In the genomic region with DNA sequence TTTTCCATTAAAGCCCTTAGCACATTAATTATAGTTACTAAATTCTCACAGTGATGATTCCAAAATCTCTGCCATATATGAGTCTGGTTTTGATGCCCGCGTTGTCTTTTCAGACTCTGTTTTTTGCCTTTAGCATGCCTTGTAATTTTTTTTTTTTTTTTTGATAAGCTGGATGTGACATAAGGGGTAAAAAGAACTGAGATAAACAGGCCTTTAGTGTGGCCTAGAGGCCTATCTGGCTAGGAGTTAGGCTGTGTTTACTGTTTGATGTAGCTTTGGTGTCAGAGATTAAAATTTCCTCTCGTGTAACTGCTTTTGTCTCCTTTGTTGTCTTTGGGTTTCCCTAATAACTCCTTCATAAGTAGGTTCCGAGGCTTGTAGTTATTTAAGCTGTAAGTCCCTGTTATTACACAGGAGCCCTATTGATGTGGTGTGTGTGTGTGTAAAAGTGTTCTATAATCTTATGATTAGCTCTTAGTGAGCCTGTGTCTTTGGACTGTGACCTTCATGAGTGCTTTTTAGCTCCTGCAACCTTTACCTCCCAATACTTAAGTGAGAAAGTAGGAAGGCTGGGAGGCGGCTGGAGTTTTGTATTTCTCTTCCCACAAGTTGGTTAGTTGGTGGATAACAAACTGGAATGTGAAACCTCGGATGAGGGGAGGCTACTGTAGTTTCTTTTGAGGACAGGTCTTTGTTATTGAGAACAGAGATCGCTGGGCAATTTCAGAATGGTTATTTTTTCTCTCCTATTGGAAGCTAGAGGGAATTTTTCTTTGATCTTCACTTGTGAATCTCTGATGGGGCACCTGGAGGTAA, we compare ENCODE assay signal across 13 cellular contexts. TPM values are rescaled to one million over a fixed set of nuclear protein-coding genes. Genes with fewer than 3 reads are reported as not detected.
DNase-seq lines count a peak whose midpoint lies in the region; ATAC-seq and TF ChIP-seq lines count a peak whose summit lies in the region.
"Had no signal": no experiment of that assay in that cellular context is flagged by ENCODE, and none has a peak within 500 bp of the region (broad histone marks: within the 10 kb centered on the region; RNA-seq: fewer than 3 reads in every experiment).

No MANE protein-coding gene starts in this region.

- no peaks in the 10 kb centered on the region for H3K9me3 Mint-ChIP-seq in endodermal cell
- no peaks in the 10 kb centered on the region for H3K9me3 Mint-ChIP-seq in naive thymus-derived CD8-positive, alpha-beta T cell
- H3K9me3 Mint-ChIP-seq: activated B cell treated with CpG ODN at 0.5 μM for 24 hours; stimulated activated naive CD8-positive, alpha-beta T cell treated with anti-CD3 and anti-CD28 coated beads, Interleukin-15, Interleukin-2, amounts not matched to agents 100 ng/mL and 50 ng/mL, for 24 hours had no signal

- peak; percentile 80 to 87 for ATAC-seq in naive thymus-derived CD8-positive, alpha-beta T cell
- ATAC-seq in GM18867 (IDR thresholded peaks at IDR 0.05; ENCODE audit: unreplicated experiment), result no peak

- no peaks in the 10 kb centered on the region for H3K36me3 ChIP-seq in HAP-1 (replicated peaks)
- no peaks in the 10 kb centered on the region for H3K36me3 ChIP-seq in endodermal cell (ENCODE audit: control insufficient read depth, insufficient read depth, low read length)

- H3K9me3 ChIP-seq in HAP-1, result no peaks in the 10 kb centered on the region
- no peaks in the 10 kb centered on the region for H3K9me3 ChIP-seq in endodermal cell (ENCODE audit: control insufficient read depth, low read length)

- H3K4me1 ChIP-seq in HAP-1, result peaks cover 24% of the 10 kb centered on the region
- peaks cover 6% of the 10 kb centered on the region for H3K4me1 ChIP-seq in endodermal cell (ENCODE audit: control insufficient read depth, insufficient read depth, low read length)

- H3K27me3 Mint-ChIP-seq in endodermal cell (ENCODE audit: insufficient read depth), result no peaks in the 10 kb centered on the region
- H3K27me3 Mint-ChIP-seq in naive thymus-derived CD8-positive, alpha-beta T cell, result no peaks in the 10 kb centered on the region
- H3K27me3 Mint-ChIP-seq: activated B cell treated with CpG ODN at 0.5 μM for 24 hours; stimulated activated naive CD8-positive, alpha-beta T cell treated with anti-CD3 and anti-CD28 coated beads, Interleukin-15, Interleukin-2, amounts not matched to agents 100 ng/mL and 50 ng/mL, for 24 hours had no signal

- H3K27me3 ChIP-seq in HAP-1 (ENCODE audit: low read depth) (no peaks in the 10 kb centered on the region), endodermal cell (ENCODE audit: control insufficient read depth, insufficient read depth, low read length, poor library complexity, severe bottlenecking) (no peaks in the 10 kb centered on the region)

- in situ Hi-C loops in HAP-1 (cut with MboI; ENCODE audit: low sequenced_read_pairs), result no loop called here

- peaks cover 35% of the 10 kb centered on the region for H3K4me1 Mint-ChIP-seq in endodermal cell
- peaks cover 8 to 31% (median 27%) of the 10 kb centered on the region in 4 donors for H3K4me1 Mint-ChIP-seq in naive thymus-derived CD8-positive, alpha-beta T cell

- POLR2A ChIA-PET in naive thymus-derived CD8-positive, alpha-beta T cell (lab: Charles Lee), result interaction anchor here (1.2 kb wide), 1 partner anchor 18 kb away, joined by 5 read pairs; no protein-coding TSS in a partner anchor

- peak overlapping the region; percentile 32 for H3K9ac ChIP-seq in endodermal cell (ENCODE audit: extremely low read depth, low read length, poor library complexity, severe bottlenecking)

- DNase-seq in HAP-1 (ENCODE audit: low spot score in 2 of 2) (peak; percentile 51 to 83), NCI-H82 (lab: John Stamatoyannopoulos, UW) (peak; percentile 77), endodermal cell (peak; percentile 63), anterior cingulate cortex (lab: John Stamatoyannopoulos, UW) (no peak), putamen (ENCODE audit: low spot score) (no peak)
- peak in 4 of 10 donors; percentile 7 to 37 (median 17) for DNase-seq in naive thymus-derived CD8-positive, alpha-beta T cell
- DNase-seq: activated B cell treated with CpG ODN at 0.5 μM for 24 hours, cerebellar nuclear complex, KBM-7, NCI-H2171 treated with DMSO at 0.1 percent for 48 hours, nucleus accumbens had no signal

- H3K27ac ChIP-seq in endodermal cell (ENCODE audit: low read depth, low read length), result peak overlapping the region; percentile 27

- H3K36me3 Mint-ChIP-seq in endodermal cell (ENCODE audit: low read depth), result no peaks in the 10 kb centered on the region
- no peaks in the 10 kb centered on the region for H3K36me3 Mint-ChIP-seq in naive thymus-derived CD8-positive, alpha-beta T cell

- WGBS in endodermal cell (ENCODE audit: insufficient coverage in 1 of 2, insufficient read length in 1 of 2), 2 experiments, result 49% methylated on average over 7 of the region's 7 CpGs; no CpG with 5 or more reads in 1 of the 2 experiments

- H3K27ac Mint-ChIP-seq in endodermal cell, result peak overlapping the region; percentile 96
- H3K27ac Mint-ChIP-seq in naive thymus-derived CD8-positive, alpha-beta T cell, result peak overlapping the region; percentile 2 to 88 (median 66)
- H3K27ac Mint-ChIP-seq: activated B cell treated with CpG ODN at 0.5 μM for 24 hours; stimulated activated naive CD8-positive, alpha-beta T cell treated with anti-CD3 and anti-CD28 coated beads, Interleukin-15, Interleukin-2, amounts not matched to agents 100 ng/mL and 50 ng/mL, for 24 hours had no signal

- no peak for TF ChIP-seq CTCF in endodermal cell (conservative IDR thresholded peaks at IDR 0.05)

- H3K4me3 ChIP-seq in HAP-1 (no peak overlapping the region), endodermal cell (ENCODE audit: low read length) (peak overlapping the region; percentile 46)

- peak overlapping the region; percentile 25 for H3K4me3 Mint-ChIP-seq in endodermal cell
- H3K4me3 Mint-ChIP-seq in naive thymus-derived CD8-positive, alpha-beta T cell, result peak overlapping the region in 2 of 10 donors; percentile 5 to 43
- H3K4me3 Mint-ChIP-seq: activated B cell treated with CpG ODN at 0.5 μM for 24 hours; stimulated activated naive CD8-positive, alpha-beta T cell treated with anti-CD3 and anti-CD28 coated beads, Interleukin-15, Interleukin-2, amounts not matched to agents 100 ng/mL and 50 ng/mL, for 24 hours had no signal

RNA-seq across cellular contexts. Expression of gene HS2ST1, which starts 19.3 kb away (rescaled TPM):
- 10 to 100 TPM; 29.0 to 31.5 TPM for total RNA-seq in endodermal cell
- 34.5 TPM for polyA plus RNA-seq in endodermal cell (2013, experiment 1 of 2)
- polyA plus RNA-seq in endodermal cell (2013, experiment 2 of 2), result 28.2 TPM
- total RNA-seq in naive thymus-derived CD8-positive, alpha-beta T cell, result 10 to 100 TPM; 13.4 to 14.4 TPM
- 10 to 100 TPM in 1 of 3 donors, 1 to 10 TPM in 2; 7.1 to 10.6 (median 8.3) TPM for polyA plus RNA-seq in naive thymus-derived CD8-positive, alpha-beta T cell

RNA-seq across cellular contexts. Expression of gene SELENOF, which starts 19.8 kb away (rescaled TPM):
- total RNA-seq in endodermal cell, result 100 to 1,000 TPM; 140 to 166 TPM
- 115 TPM for polyA plus RNA-seq in endodermal cell (2013, experiment 1 of 2)
- 117 TPM for polyA plus RNA-seq in endodermal cell (2013, experiment 2 of 2)
- 100 to 1,000 TPM; 157 to 166 TPM for total RNA-seq in naive thymus-derived CD8-positive, alpha-beta T cell
- 100 to 1,000 TPM; 289 to 369 (median 328) TPM for polyA plus RNA-seq in naive thymus-derived CD8-positive, alpha-beta T cell

Comparison
In these comparisons a context has a peak if more than half of its experiments do, and no peak if none do; other contexts are left out.
1. DNase-seq: peak in HAP-1 (2 of 2), NCI-H82 (single experiment) and endodermal cell (single experiment); none in anterior cingulate cortex (0 of 58) and putamen (single experiment).